Comparison of ENCODE assay signal across 1 cellular context in the genomic region with DNA sequence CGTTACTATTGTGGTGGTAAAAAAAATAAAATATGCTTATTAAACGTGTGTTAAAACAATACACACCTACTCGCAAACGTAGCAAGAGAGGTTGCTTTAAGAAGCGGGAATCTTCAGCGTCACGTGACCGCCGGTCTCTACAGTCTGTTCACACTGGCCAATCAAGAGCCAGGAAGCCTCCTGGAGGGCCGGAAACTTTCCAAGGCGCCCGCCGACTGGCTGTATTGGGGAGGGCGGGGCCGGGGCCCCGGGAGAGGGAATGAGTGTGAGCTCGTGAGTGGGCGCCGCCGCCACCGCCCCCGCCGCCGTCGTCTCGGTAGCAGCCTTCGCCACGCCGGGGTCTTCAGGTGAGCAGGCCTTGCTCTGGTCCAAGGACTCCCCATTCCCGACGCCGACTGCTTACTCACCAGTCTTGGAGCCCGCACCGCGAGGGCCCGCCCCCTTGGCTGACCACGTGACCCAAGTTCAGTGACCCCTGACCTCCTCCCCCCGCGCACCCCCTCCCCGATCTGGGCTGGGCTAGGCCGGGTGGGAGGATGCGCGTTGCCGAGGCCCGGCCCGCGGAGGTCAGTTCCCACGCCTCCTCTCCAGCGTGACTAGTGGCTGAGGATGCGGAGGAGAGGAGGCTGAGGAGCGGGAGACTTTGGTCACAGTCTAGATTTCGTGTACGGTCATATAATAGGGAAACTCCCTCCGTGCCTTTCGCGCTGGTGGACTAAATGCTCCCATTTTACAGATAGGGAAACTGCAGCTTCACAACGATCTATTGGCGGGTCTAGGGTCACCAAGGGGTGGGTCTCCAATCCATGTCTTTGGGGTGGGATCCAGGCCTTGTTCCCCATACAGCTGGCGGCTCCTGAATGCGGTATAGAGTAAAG.
TF ChIP-seq lines count a peak whose summit lies in the region.

A gene with protein sequence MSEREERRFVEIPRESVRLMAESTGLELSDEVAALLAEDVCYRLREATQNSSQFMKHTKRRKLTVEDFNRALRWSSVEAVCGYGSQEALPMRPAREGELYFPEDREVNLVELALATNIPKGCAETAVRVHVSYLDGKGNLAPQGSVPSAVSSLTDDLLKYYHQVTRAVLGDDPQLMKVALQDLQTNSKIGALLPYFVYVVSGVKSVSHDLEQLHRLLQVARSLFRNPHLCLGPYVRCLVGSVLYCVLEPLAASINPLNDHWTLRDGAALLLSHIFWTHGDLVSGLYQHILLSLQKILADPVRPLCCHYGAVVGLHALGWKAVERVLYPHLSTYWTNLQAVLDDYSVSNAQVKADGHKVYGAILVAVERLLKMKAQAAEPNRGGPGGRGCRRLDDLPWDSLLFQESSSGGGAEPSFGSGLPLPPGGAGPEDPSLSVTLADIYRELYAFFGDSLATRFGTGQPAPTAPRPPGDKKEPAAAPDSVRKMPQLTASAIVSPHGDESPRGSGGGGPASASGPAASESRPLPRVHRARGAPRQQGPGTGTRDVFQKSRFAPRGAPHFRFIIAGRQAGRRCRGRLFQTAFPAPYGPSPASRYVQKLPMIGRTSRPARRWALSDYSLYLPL (plus strand): TSS at position 253 of the 878 bp plus-strand sequence. CDS start 4,388 bp downstream, outside the sequence.

TF ChIP-seq in HEK293, 187 proteins besides CTCF, POLR2A, EP300 and RAD21 (continued from another document and continues in another):
- TF ChIP-seq, protein P1, sequence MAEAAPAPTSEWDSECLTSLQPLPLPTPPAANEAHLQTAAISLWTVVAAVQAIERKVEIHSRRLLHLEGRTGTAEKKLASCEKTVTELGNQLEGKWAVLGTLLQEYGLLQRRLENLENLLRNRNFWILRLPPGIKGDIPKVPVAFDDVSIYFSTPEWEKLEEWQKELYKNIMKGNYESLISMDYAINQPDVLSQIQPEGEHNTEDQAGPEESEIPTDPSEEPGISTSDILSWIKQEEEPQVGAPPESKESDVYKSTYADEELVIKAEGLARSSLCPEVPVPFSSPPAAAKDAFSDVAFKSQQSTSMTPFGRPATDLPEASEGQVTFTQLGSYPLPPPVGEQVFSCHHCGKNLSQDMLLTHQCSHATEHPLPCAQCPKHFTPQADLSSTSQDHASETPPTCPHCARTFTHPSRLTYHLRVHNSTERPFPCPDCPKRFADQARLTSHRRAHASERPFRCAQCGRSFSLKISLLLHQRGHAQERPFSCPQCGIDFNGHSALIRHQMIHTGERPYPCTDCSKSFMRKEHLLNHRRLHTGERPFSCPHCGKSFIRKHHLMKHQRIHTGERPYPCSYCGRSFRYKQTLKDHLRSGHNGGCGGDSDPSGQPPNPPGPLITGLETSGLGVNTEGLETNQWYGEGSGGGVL (tag by site-specific recombination; IDR thresholded peaks at IDR 0.05), result peak; percentile 73
- peak; percentile 94 for TF ChIP-seq ZNF335 (tag by site-specific recombination; conservative IDR thresholded peaks at IDR 0.05)
- TF ChIP-seq KLF8 (tag by site-specific recombination; IDR thresholded peaks at IDR 0.05), result peak; percentile 85
- TF ChIP-seq ZNF114 (tag by site-specific recombination; IDR thresholded peaks at IDR 0.05), result no peak
- TF ChIP-seq, protein P2, sequence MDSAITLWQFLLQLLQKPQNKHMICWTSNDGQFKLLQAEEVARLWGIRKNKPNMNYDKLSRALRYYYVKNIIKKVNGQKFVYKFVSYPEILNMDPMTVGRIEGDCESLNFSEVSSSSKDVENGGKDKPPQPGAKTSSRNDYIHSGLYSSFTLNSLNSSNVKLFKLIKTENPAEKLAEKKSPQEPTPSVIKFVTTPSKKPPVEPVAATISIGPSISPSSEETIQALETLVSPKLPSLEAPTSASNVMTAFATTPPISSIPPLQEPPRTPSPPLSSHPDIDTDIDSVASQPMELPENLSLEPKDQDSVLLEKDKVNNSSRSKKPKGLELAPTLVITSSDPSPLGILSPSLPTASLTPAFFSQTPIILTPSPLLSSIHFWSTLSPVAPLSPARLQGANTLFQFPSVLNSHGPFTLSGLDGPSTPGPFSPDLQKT (IDR thresholded peaks at IDR 0.05; ENCODE audit: borderline replicate concordance, low read depth, low read length), result no peak
- no peak for TF ChIP-seq PRDM1 (tag by site-specific recombination; IDR thresholded peaks at IDR 0.05)
- no peak for TF ChIP-seq ZNF48 (tag by site-specific recombination; IDR thresholded peaks at IDR 0.05)
- TF ChIP-seq OVOL3 (tag by site-specific recombination; IDR thresholded peaks at IDR 0.05), result 0 out of 2 replicates have a peak, but pooled peaks have one; percentile 37
- no peak for TF ChIP-seq GLI2 (tag by site-specific recombination; IDR thresholded peaks at IDR 0.05; ENCODE audit: borderline replicate concordance, low read depth)
- TF ChIP-seq ZNF266 (tag by site-specific recombination; IDR thresholded peaks at IDR 0.05; ENCODE audit: low read depth), result no peak
- peak; percentile 43 for TF ChIP-seq OSR2 (tag by site-specific recombination; IDR thresholded peaks at IDR 0.05)
- TF ChIP-seq KLF10 (tag by site-specific recombination; IDR thresholded peaks at IDR 0.05), result peak; percentile 96
- TF ChIP-seq ZNF394 (tag by site-specific recombination; IDR thresholded peaks at IDR 0.05; ENCODE audit: borderline replicate concordance), result peak; percentile 32; the same call in 1 of the 2 replicates
- no peak for TF ChIP-seq ZNF624 (tag by site-specific recombination; IDR thresholded peaks at IDR 0.05)
- TF ChIP-seq, protein P3, sequence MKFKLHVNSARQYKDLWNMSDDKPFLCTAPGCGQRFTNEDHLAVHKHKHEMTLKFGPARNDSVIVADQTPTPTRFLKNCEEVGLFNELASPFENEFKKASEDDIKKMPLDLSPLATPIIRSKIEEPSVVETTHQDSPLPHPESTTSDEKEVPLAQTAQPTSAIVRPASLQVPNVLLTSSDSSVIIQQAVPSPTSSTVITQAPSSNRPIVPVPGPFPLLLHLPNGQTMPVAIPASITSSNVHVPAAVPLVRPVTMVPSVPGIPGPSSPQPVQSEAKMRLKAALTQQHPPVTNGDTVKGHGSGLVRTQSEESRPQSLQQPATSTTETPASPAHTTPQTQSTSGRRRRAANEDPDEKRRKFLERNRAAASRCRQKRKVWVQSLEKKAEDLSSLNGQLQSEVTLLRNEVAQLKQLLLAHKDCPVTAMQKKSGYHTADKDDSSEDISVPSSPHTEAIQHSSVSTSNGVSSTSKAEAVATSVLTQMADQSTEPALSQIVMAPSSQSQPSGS (tag by site-specific recombination; IDR thresholded peaks at IDR 0.05; ENCODE audit: low read depth), result no peak
- no peak for TF ChIP-seq HOXC10 (CRISPR knock-in tag; IDR thresholded peaks at IDR 0.05)
- no peak; the same call in 1 of the 2 replicates for TF ChIP-seq ZNF610 (tag by site-specific recombination; IDR thresholded peaks at IDR 0.05; ENCODE audit: borderline replicate concordance)
- TF ChIP-seq ZNF837 (tag by site-specific recombination; IDR thresholded peaks at IDR 0.05), result no peak
- TF ChIP-seq, protein P4, sequence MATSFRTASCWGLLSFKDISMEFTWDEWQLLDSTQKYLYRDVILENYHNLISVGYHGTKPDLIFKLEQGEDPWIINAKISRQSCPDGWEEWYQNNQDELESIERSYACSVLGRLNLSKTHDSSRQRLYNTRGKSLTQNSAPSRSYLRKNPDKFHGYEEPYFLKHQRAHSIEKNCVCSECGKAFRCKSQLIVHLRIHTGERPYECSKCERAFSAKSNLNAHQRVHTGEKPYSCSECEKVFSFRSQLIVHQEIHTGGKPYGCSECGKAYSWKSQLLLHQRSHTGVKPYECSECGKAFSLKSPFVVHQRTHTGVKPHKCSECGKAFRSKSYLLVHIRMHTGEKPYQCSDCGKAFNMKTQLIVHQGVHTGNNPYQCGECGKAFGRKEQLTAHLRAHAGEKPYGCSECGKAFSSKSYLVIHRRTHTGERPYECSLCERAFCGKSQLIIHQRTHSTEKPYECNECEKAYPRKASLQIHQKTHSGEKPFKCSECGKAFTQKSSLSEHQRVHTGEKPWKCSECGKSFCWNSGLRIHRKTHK (tag by site-specific recombination; IDR thresholded peaks at IDR 0.05), result no peak
- no peak for TF ChIP-seq ZNF544 (tag by site-specific recombination; IDR thresholded peaks at IDR 0.05)
- TF ChIP-seq, protein P5, sequence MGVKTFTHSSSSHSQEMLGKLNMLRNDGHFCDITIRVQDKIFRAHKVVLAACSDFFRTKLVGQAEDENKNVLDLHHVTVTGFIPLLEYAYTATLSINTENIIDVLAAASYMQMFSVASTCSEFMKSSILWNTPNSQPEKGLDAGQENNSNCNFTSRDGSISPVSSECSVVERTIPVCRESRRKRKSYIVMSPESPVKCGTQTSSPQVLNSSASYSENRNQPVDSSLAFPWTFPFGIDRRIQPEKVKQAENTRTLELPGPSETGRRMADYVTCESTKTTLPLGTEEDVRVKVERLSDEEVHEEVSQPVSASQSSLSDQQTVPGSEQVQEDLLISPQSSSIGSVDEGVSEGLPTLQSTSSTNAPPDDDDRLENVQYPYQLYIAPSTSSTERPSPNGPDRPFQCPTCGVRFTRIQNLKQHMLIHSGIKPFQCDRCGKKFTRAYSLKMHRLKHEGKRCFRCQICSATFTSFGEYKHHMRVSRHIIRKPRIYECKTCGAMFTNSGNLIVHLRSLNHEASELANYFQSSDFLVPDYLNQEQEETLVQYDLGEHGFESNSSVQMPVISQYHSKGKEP (tag by site-specific recombination; IDR thresholded peaks at IDR 0.05), result no peak
- peak; percentile 69 for TF ChIP-seq GLIS1 (tag by site-specific recombination; IDR thresholded peaks at IDR 0.05)
- TF ChIP-seq ZXDB (tag by site-specific recombination; IDR thresholded peaks at IDR 0.05), result peak; percentile 69; the same call in 1 of the 2 replicates
- peak; percentile 51; the same call in 1 of the 2 replicates for TF ChIP-seq ZNF341 (tag by site-specific recombination; IDR thresholded peaks at IDR 0.05; ENCODE audit: low read depth)
- no peak for TF ChIP-seq FEZF1 (tag by site-specific recombination; IDR thresholded peaks at IDR 0.05)
- TF ChIP-seq, protein P6, sequence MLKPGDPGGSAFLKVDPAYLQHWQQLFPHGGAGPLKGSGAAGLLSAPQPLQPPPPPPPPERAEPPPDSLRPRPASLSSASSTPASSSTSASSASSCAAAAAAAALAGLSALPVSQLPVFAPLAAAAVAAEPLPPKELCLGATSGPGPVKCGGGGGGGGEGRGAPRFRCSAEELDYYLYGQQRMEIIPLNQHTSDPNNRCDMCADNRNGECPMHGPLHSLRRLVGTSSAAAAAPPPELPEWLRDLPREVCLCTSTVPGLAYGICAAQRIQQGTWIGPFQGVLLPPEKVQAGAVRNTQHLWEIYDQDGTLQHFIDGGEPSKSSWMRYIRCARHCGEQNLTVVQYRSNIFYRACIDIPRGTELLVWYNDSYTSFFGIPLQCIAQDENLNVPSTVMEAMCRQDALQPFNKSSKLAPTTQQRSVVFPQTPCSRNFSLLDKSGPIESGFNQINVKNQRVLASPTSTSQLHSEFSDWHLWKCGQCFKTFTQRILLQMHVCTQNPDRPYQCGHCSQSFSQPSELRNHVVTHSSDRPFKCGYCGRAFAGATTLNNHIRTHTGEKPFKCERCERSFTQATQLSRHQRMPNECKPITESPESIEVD (tag by site-specific recombination; IDR thresholded peaks at IDR 0.05), result no peak
- TF ChIP-seq, protein P7, sequence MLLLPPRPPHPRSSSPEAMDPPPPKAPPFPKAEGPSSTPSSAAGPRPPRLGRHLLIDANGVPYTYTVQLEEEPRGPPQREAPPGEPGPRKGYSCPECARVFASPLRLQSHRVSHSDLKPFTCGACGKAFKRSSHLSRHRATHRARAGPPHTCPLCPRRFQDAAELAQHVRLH (tag by site-specific recombination; IDR thresholded peaks at IDR 0.05), result peak; percentile 70
- TF ChIP-seq ZNF701 (tag by site-specific recombination; IDR thresholded peaks at IDR 0.05), result no peak
- TF ChIP-seq, protein P8, sequence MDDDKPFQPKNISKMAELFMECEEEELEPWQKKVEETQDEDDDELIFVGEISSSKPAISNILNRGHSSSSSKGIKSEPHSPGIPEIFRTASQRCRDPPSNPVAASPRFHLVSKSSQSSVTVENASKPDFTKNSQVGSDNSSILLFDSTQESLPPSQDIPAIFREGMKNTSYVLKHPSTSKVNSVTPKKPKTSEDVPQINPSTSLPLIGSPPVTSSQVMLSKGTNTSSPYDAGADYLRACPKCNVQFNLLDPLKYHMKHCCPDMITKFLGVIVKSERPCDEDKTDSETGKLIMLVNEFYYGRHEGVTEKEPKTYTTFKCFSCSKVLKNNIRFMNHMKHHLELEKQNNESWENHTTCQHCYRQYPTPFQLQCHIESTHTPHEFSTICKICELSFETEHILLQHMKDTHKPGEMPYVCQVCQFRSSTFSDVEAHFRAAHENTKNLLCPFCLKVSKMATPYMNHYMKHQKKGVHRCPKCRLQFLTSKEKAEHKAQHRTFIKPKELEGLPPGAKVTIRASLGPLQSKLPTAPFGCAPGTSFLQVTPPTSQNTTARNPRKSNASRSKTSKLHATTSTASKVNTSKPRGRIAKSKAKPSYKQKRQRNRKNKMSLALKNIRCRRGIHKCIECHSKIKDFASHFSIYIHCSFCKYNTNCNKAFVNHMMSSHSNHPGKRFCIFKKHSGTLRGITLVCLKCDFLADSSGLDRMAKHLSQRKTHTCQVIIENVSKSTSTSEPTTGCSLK (tag by site-specific recombination; IDR thresholded peaks at IDR 0.05), result no peak
- no peak for TF ChIP-seq ZNF19 (tag by site-specific recombination; IDR thresholded peaks at IDR 0.05; ENCODE audit: low read depth)
- no peak for TF ChIP-seq ZNF157 (tag by site-specific recombination; IDR thresholded peaks at IDR 0.05)
- peak; percentile 58; the same call in 1 of the 2 replicates for TF ChIP-seq ZNF629 (tag by site-specific recombination; IDR thresholded peaks at IDR 0.05)
- TF ChIP-seq, protein P9, sequence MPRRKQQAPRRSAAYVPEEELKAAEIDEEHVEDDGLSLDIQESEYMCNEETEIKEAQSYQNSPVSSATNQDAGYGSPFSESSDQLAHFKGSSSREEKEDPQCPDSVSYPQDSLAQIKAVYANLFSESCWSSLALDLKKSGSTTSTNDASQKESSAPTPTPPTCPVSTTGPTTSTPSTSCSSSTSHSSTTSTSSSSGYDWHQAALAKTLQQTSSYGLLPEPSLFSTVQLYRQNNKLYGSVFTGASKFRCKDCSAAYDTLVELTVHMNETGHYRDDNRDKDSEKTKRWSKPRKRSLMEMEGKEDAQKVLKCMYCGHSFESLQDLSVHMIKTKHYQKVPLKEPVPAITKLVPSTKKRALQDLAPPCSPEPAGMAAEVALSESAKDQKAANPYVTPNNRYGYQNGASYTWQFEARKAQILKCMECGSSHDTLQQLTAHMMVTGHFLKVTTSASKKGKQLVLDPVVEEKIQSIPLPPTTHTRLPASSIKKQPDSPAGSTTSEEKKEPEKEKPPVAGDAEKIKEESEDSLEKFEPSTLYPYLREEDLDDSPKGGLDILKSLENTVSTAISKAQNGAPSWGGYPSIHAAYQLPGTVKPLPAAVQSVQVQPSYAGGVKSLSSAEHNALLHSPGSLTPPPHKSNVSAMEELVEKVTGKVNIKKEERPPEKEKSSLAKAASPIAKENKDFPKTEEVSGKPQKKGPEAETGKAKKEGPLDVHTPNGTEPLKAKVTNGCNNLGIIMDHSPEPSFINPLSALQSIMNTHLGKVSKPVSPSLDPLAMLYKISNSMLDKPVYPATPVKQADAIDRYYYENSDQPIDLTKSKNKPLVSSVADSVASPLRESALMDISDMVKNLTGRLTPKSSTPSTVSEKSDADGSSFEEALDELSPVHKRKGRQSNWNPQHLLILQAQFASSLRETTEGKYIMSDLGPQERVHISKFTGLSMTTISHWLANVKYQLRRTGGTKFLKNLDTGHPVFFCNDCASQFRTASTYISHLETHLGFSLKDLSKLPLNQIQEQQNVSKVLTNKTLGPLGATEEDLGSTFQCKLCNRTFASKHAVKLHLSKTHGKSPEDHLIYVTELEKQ (tag by site-specific recombination; IDR thresholded peaks at IDR 0.05; ENCODE audit: borderline replicate concordance), result no peak
- TF ChIP-seq ZNF248 (tag by site-specific recombination; IDR thresholded peaks at IDR 0.05), result no peak
- TF ChIP-seq TRIM28 (IDR thresholded peaks at IDR 0.05; ENCODE audit: borderline replicate concordance, low read length), result no peak
